Comparison of ENCODE assay signal across 28 cellular contexts in genomic region chr9:87661241-87661640, GRCh38.
"Had no signal": no experiment of that assay in that cellular context is flagged by ENCODE, and none has a peak within 500 bp of the region (broad histone marks: within the 10 kb centered on the region; RNA-seq: fewer than 3 reads in every experiment).

No MANE protein-coding gene starts in this region.

- H3K36me3 Mint-ChIP-seq: activated CD8-positive, alpha-beta memory T cell treated with anti-CD3 and anti-CD28 coated beads, Interleukin-2, amount 10 ng/mL, durations not matched to agents 7 days and 5 days; activated naive CD4-positive, alpha-beta T cell treated with anti-CD3 and anti-CD28 coated beads, Interleukin-2, amount 10 ng/mL, durations not matched to agents 7 days and 5 days; activated naive CD8-positive, alpha-beta T cell treated with anti-CD3 and anti-CD28 coated beads, Interleukin-2, amount 10 ng/mL, durations not matched to agents 7 days and 5 days; immature natural killer cell; naive thymus-derived CD4-positive, alpha-beta T cell had no signal

- H3K4me1 ChIP-seq: pancreas, prostate gland had no signal

- H3K9me3 ChIP-seq: heart left ventricle, pancreas, prostate gland, sigmoid colon, tibial nerve had no signal

- H3K4me1 Mint-ChIP-seq: activated CD8-positive, alpha-beta memory T cell treated with anti-CD3 and anti-CD28 coated beads, Interleukin-2, amount 10 ng/mL, durations not matched to agents 7 days and 5 days; activated naive CD4-positive, alpha-beta T cell treated with anti-CD3 and anti-CD28 coated beads, Interleukin-2, amount 10 ng/mL, durations not matched to agents 7 days and 5 days; activated naive CD8-positive, alpha-beta T cell treated with anti-CD3 and anti-CD28 coated beads, Interleukin-2, amount 10 ng/mL, durations not matched to agents 7 days and 5 days; immature natural killer cell had no signal

- H3K27ac ChIP-seq: heart left ventricle, pancreas, prostate gland, sigmoid colon, tibial nerve had no signal

- H3K4me3 Mint-ChIP-seq: activated CD8-positive, alpha-beta memory T cell treated with anti-CD3 and anti-CD28 coated beads, Interleukin-2, amount 10 ng/mL, durations not matched to agents 7 days and 5 days; activated CD8-positive, alpha-beta T cell treated with anti-CD3 and anti-CD28 coated beads, Interleukin-2, amount 10 ng/mL, durations not matched to agents 7 days and 5 days; activated naive CD4-positive, alpha-beta T cell treated with anti-CD3 and anti-CD28 coated beads, Interleukin-2, amount 10 ng/mL, durations not matched to agents 7 days and 5 days; activated naive CD8-positive, alpha-beta T cell treated with anti-CD3 and anti-CD28 coated beads, Interleukin-2, amount 10 ng/mL, durations not matched to agents 7 days and 5 days; endodermal cell; immature natural killer cell; naive thymus-derived CD4-positive, alpha-beta T cell; WTC11 had no signal

- ATAC-seq: activated CD8-positive, alpha-beta memory T cell treated with anti-CD3 and anti-CD28 coated beads, Interleukin-2, amount 10 ng/mL, durations not matched to agents 7 days and 5 days; activated CD8-positive, alpha-beta T cell treated with anti-CD3 and anti-CD28 coated beads, Interleukin-2, amount 10 ng/mL, durations not matched to agents 7 days and 5 days; esophagus mucosa; heart left ventricle; left colon; naive thymus-derived CD4-positive, alpha-beta T cell; pancreas; WTC11 had no signal

- H3K36me3 ChIP-seq: prostate gland had no signal

- H3K27me3 ChIP-seq: pancreas, sigmoid colon, tibial nerve had no signal

- H3K27ac Mint-ChIP-seq: activated CD8-positive, alpha-beta memory T cell treated with anti-CD3 and anti-CD28 coated beads, Interleukin-2, amount 10 ng/mL, durations not matched to agents 7 days and 5 days; activated CD8-positive, alpha-beta T cell treated with anti-CD3 and anti-CD28 coated beads, Interleukin-2, amount 10 ng/mL, durations not matched to agents 7 days and 5 days; activated naive CD4-positive, alpha-beta T cell treated with anti-CD3 and anti-CD28 coated beads, Interleukin-2, amount 10 ng/mL, durations not matched to agents 7 days and 5 days; activated naive CD8-positive, alpha-beta T cell treated with anti-CD3 and anti-CD28 coated beads, Interleukin-2, amount 10 ng/mL, durations not matched to agents 7 days and 5 days; endodermal cell; immature natural killer cell; naive thymus-derived CD4-positive, alpha-beta T cell; WTC11 had no signal

- H3K4me3 ChIP-seq: heart left ventricle, pancreas, prostate gland, sigmoid colon, tibial nerve had no signal

- DNase-seq: activated CD4-positive, alpha-beta T cell treated with anti-CD3 and anti-CD28 coated beads for 1 hour; activated CD4-positive, alpha-beta T cell treated with anti-CD3 and anti-CD28 coated beads, Interleukin-2, amount 50 U/mL, for 1 hour; activated CD8-positive, alpha-beta memory T cell treated with anti-CD3 and anti-CD28 coated beads, Interleukin-2, amount 10 ng/mL, durations not matched to agents 7 days and 5 days; activated CD8-positive, alpha-beta T cell treated with anti-CD3 and anti-CD28 coated beads, Interleukin-2, amount 10 ng/mL, durations not matched to agents 7 days and 5 days; activated gamma-delta T cell; activated naive CD4-positive, alpha-beta T cell treated with anti-CD3 and anti-CD28 coated beads, Interleukin-2, amount 10 ng/mL, durations not matched to agents 7 days and 5 days; activated naive CD8-positive, alpha-beta T cell treated with anti-CD3 and anti-CD28 coated beads, Interleukin-2, amount 10 ng/mL, durations not matched to agents 7 days and 5 days; caudate nucleus; endodermal cell; foreskin fibroblast; heart left ventricle; hypothalamus; immature natural killer cell; kidney; left colon; midbrain; naive thymus-derived CD4-positive, alpha-beta T cell; pancreas; retina; sigmoid colon; stimulated activated CD4-positive, alpha-beta T cell treated with anti-CD3 and anti-CD28 coated beads, Interleukin-15, amount 100 ng/mL, for 24 hours; stimulated activated CD4-positive, alpha-beta T cell treated with anti-CD3 and anti-CD28 coated beads, Interleukin-2, amount 100 ng/mL, for 24 hours; stimulated activated naive CD4-positive, alpha-beta T cell treated with Interleukin-2 at 50 U/mL for 16 hours; T-helper 2 cell had no signal

- H3K9me3 Mint-ChIP-seq: activated naive CD4-positive, alpha-beta T cell treated with anti-CD3 and anti-CD28 coated beads, Interleukin-2, amount 10 ng/mL, durations not matched to agents 7 days and 5 days; activated naive CD8-positive, alpha-beta T cell treated with anti-CD3 and anti-CD28 coated beads, Interleukin-2, amount 10 ng/mL, durations not matched to agents 7 days and 5 days; immature natural killer cell; naive thymus-derived CD4-positive, alpha-beta T cell had no signal
